ENCODE assay signal across 1 cellular context in the genomic region with DNA sequence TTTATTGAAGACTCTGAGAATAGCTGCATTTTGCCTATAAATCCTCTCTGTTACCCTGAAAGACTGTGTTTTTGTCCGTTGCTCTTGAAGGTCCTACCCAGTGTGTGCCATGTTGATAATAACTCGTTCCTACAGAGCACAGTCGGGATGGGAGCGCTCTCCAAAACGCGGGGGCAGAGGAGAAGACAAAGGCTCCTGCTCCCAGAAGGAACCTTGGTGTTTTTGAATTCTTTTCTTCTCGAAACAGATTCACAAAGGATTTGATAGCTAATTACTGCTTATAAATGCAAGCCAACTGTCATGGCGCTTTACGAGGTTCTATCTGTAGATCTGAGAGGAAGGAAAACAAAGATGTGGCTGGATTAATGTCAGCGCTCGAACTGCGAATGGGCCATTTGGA.
TF ChIP-seq lines count a peak whose summit lies in the region.

No MANE protein-coding gene starts in this region.

TF ChIP-seq in GM23338, 12 proteins besides CTCF, POLR2A, EP300 and RAD21 (continued from another document):
- TF ChIP-seq, protein P1, sequence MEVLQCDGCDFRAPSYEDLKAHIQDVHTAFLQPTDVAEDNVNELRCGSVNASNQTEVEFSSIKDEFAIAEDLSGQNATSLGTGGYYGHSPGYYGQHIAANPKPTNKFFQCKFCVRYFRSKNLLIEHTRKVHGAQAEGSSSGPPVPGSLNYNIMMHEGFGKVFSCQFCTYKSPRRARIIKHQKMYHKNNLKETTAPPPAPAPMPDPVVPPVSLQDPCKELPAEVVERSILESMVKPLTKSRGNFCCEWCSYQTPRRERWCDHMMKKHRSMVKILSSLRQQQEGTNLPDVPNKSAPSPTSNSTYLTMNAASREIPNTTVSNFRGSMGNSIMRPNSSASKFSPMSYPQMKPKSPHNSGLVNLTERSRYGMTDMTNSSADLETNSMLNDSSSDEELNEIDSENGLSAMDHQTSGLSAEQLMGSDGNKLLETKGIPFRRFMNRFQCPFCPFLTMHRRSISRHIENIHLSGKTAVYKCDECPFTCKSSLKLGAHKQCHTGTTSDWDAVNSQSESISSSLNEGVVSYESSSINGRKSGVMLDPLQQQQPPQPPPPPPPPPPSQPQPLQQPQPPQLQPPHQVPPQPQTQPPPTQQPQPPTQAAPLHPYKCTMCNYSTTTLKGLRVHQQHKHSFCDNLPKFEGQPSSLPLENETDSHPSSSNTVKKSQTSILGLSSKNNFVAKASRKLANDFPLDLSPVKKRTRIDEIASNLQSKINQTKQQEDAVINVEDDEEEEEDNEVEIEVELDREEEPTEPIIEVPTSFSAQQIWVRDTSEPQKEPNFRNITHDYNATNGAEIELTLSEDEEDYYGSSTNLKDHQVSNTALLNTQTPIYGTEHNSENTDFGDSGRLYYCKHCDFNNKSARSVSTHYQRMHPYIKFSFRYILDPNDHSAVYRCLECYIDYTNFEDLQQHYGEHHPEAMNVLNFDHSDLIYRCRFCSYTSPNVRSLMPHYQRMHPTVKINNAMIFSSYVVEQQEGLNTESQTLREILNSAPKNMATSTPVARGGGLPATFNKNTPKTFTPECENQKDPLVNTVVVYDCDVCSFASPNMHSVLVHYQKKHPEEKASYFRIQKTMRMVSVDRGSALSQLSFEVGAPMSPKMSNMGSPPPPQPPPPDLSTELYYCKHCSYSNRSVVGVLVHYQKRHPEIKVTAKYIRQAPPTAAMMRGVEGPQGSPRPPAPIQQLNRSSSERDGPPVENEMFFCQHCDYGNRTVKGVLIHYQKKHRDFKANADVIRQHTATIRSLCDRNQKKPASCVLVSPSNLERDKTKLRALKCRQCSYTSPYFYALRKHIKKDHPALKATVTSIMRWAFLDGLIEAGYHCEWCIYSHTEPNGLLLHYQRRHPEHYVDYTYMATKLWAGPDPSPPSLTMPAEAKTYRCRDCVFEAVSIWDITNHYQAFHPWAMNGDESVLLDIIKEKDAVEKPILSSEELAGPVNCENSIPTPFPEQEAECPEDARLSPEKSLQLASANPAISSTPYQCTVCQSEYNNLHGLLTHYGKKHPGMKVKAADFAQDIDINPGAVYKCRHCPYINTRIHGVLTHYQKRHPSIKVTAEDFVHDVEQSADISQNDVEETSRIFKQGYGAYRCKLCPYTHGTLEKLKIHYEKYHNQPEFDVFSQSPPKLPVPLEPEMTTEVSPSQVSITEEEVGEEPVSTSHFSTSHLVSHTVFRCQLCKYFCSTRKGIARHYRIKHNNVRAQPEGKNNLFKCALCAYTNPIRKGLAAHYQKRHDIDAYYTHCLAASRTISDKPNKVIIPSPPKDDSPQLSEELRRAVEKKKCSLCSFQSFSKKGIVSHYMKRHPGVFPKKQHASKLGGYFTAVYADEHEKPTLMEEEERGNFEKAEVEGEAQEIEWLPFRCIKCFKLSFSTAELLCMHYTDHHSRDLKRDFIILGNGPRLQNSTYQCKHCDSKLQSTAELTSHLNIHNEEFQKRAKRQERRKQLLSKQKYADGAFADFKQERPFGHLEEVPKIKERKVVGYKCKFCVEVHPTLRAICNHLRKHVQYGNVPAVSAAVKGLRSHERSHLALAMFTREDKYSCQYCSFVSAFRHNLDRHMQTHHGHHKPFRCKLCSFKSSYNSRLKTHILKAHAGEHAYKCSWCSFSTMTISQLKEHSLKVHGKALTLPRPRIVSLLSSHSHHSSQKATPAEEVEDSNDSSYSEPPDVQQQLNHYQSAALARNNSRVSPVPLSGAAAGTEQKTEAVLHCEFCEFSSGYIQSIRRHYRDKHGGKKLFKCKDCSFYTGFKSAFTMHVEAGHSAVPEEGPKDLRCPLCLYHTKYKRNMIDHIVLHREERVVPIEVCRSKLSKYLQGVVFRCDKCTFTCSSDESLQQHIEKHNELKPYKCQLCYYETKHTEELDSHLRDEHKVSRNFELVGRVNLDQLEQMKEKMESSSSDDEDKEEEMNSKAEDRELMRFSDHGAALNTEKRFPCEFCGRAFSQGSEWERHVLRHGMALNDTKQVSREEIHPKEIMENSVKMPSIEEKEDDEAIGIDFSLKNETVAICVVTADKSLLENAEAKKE (CRISPR knock-in tag; IDR thresholded peaks at IDR 0.05) = no peak
- TF ChIP-seq JUNB (IDR thresholded peaks at IDR 0.05; ENCODE audit: unreplicated experiment) = no peak
- TF ChIP-seq STAT1 (IDR thresholded peaks at IDR 0.05; ENCODE audit: unreplicated experiment) = no peak
- TF ChIP-seq CREB1 (CRISPR knock-in tag; IDR thresholded peaks at IDR 0.05; ENCODE audit: low read depth) = no peak
- no peak for TF ChIP-seq EZH2 (IDR thresholded peaks at IDR 0.05; ENCODE audit: low read depth, unreplicated experiment)
- no peak for TF ChIP-seq EZH2phosphoT487 (IDR thresholded peaks at IDR 0.05; ENCODE audit: unreplicated experiment)
TF ChIP-seq in GM23338: peak in this region for 0.
